Comparison of ENCODE assay signal across 7 cellular contexts in genomic region chr18:79070486-79070885, GRCh38. TPM values are rescaled to one million over a fixed set of nuclear protein-coding genes. Genes with fewer than 3 reads are reported as not detected.
DNase-seq lines count a peak whose midpoint lies in the region; ATAC-seq, FAIRE-seq and TF ChIP-seq lines count a peak whose summit lies in the region.

No MANE protein-coding gene starts in this region.

- in situ Hi-C loops in GM13977 (cut with MboI; ENCODE audit: low pct_unique_long_range_greater_than_20kb, low sequenced_read_pairs, unreplicated experiment) = no loop called here

- H3K27ac ChIP-seq in OCI-LY3 (ENCODE audit: low read length) (peak overlapping the region; percentile 46), endothelial cell of umbilical vein (ENCODE audit: insufficient read depth, low read depth, low read length) (no peak overlapping the region), rectal smooth muscle tissue (ENCODE audit: low read depth, low read length) (no peak overlapping the region)

- POLR2A ChIA-PET in endothelial cell of umbilical vein (lab: Charles Lee) = no interaction called here

- H3K4me1 ChIP-seq in OCI-LY3 (ENCODE audit: low read length) = peaks cover 15% of the 10 kb centered on the region
- H3K4me1 ChIP-seq in endothelial cell of umbilical vein (ENCODE audit: control insufficient read depth, extremely low read depth, insufficient read depth, low read length) = peaks cover 16% of the 10 kb centered on the region
- peaks cover 13% of the 10 kb centered on the region for H3K4me1 ChIP-seq in rectal smooth muscle tissue (ENCODE audit: control insufficient read depth, insufficient read depth, low read length)

- dilution Hi-C loops in endothelial cell of umbilical vein (cut with MboI; ENCODE audit: extremely low pct_ligation_motif_present, low sequenced_read_pairs) = no loop called here

- no TSS peak for BruUV-seq in endothelial cell of umbilical vein (replicated peaks; lab: Mats Ljungman, UMichigan)

- no peaks in the 10 kb centered on the region for H3K27me3 ChIP-seq in OCI-LY3 (ENCODE audit: low read depth, low read length)
- H3K27me3 ChIP-seq in endothelial cell of umbilical vein (ENCODE audit: control insufficient read depth in 2 of 2, insufficient read depth in 2 of 2, low read length in 2 of 2) = no peaks in the 10 kb centered on the region
- H3K27me3 ChIP-seq in rectal smooth muscle tissue (ENCODE audit: control insufficient read depth, insufficient read depth, low read length) = no peaks in the 10 kb centered on the region

- H3K36me3 ChIP-seq in OCI-LY3 (replicated peaks; ENCODE audit: low read depth, low read length) (peaks cover 14% of the 10 kb centered on the region), endothelial cell of umbilical vein (ENCODE audit: control insufficient read depth in 2 of 2, extremely low read depth in 1 of 2, insufficient read depth in 2 of 2, low read length in 2 of 2) (no peaks in the 10 kb centered on the region), rectal smooth muscle tissue (ENCODE audit: control insufficient read depth, insufficient read depth, low read length) (no peaks in the 10 kb centered on the region)

- no peaks in the 10 kb centered on the region for H3K9me1 ChIP-seq in endothelial cell of umbilical vein (replicated peaks; ENCODE audit: control insufficient read depth, extremely low read depth, insufficient read depth, low read length)

- intact Hi-C loops in endothelial cell of umbilical vein (cut with micrococcal nuclease) = no loop called here

- H3K79me2 ChIP-seq in OCI-LY3 (ENCODE audit: low read length) (peaks cover 57% of the 10 kb centered on the region), endothelial cell of umbilical vein (ENCODE audit: control insufficient read depth, insufficient read depth, low read length) (peaks cover 35% of the 10 kb centered on the region)

- peak overlapping the region; percentile 80 for H3K4me3 ChIP-seq in OCI-LY3 (ENCODE audit: low read length)
- H3K4me3 ChIP-seq in endothelial cell of umbilical vein (replicated peaks in 1 of 3; ENCODE audit: insufficient read depth in 1 of 3, low read depth in 1 of 3, low read length in 3 of 3) = peak overlapping the region; percentile 51 to 97 (median 80)
- H3K4me3 ChIP-seq in rectal smooth muscle tissue (ENCODE audit: low read length) = peak overlapping the region; percentile 88

- CTCF ChIA-PET in endothelial cell of umbilical vein (lab: Charles Lee) = interaction anchor here (1.0 to 2.0 kb wide), 3 partner anchors 16 to 115 kb away, joined by 3 to 9 read pairs (median 3); no protein-coding TSS in a partner anchor

- TF ChIP-seq CTCF in GM13977 (IDR thresholded peaks at IDR 0.05; ENCODE audit: extremely low read depth, insufficient read depth, missing control alignments) (no peak), OCI-LY3 (IDR thresholded peaks at IDR 0.05; ENCODE audit: low read depth, low read length) (no peak), endothelial cell of umbilical vein (IDR thresholded peaks at IDR 0.05; ENCODE audit: extremely low read depth in 1 of 2, insufficient read depth in 1 of 2, low read depth in 1 of 2, low read length in 2 of 2) (no peak)

- H4K20me1 ChIP-seq in OCI-LY3 (ENCODE audit: insufficient read depth, low read length) = peaks cover 19% of the 10 kb centered on the region; the same call in 1 of the 2 replicates
- H4K20me1 ChIP-seq in endothelial cell of umbilical vein (replicated peaks; ENCODE audit: control insufficient read depth, extremely low read depth, insufficient read depth, low read length) = no peaks in the 10 kb centered on the region

- no peak for TF ChIP-seq POLR2A in endothelial cell of umbilical vein (IDR thresholded peaks at IDR 0.05; ENCODE audit: low read depth, low read length)

- H3K9me3 ChIP-seq in OCI-LY3 (ENCODE audit: insufficient read depth, low read length) (0 out of 2 replicates have a peak, but pooled peaks cover 2% of the 10 kb centered on the region), endothelial cell of umbilical vein (replicated peaks; ENCODE audit: control insufficient read depth, insufficient read depth, low read length) (no peaks in the 10 kb centered on the region)

- H2AFZ ChIP-seq in OCI-LY3 (ENCODE audit: low read depth, low read length) (0 out of 2 replicates have a peak overlapping the region, but pooled peaks have one; percentile 1), endothelial cell of umbilical vein (ENCODE audit: low read depth, low read length) (no peak overlapping the region)

- FAIRE-seq in endothelial cell of umbilical vein (lab: Jason Lieb, UNC) = no peak

- no peak for ATAC-seq in GM18858 (IDR thresholded peaks at IDR 0.05; ENCODE audit: unreplicated experiment)

- DNase-seq in GM13977 (ENCODE audit: low spot score) (peak; percentile 8), endothelial cell of umbilical vein (ENCODE audit: low read depth, low spot score) (no peak), HuH-7.5 (ENCODE audit: low spot score) (no peak)
- no peak for DNase-seq in stimulated activated CD8-positive, alpha-beta memory T cell treated with anti-CD3 and anti-CD28 coated beads, Interleukin-4, amount 100 ng/mL, for 48 hours

- peak overlapping the region; percentile 94 for H3K4me2 ChIP-seq in OCI-LY3 (ENCODE audit: low read length)
- peak overlapping the region; percentile 97 for H3K4me2 ChIP-seq in endothelial cell of umbilical vein (ENCODE audit: insufficient read depth, low read length)

- H3K9ac ChIP-seq in OCI-LY3 (ENCODE audit: low read length) (peak overlapping the region; percentile 73), endothelial cell of umbilical vein (replicated peaks; ENCODE audit: extremely low read depth, insufficient read depth, low read length) (peak overlapping the region; percentile 92), rectal smooth muscle tissue (ENCODE audit: low read length) (no peak overlapping the region)

TF ChIP-seq in endothelial cell of umbilical vein, 7 proteins besides CTCF, POLR2A, EP300 and RAD21:
- TF ChIP-seq GATA2 (IDR thresholded peaks at IDR 0.05; ENCODE audit: insufficient read depth, insufficient read length, low read depth, low read length) = no peak
TF ChIP-seq in endothelial cell of umbilical vein: peak in this region for 0.

RNA-seq across cellular contexts. Expression of gene ATP9B, which starts 1.3 kb away (rescaled TPM):
- total RNA-seq in endothelial cell of umbilical vein = 18.2 and 21.1 TPM in 2 replicates
- 14.6 and 19.3 TPM in 2 replicates for polyA plus RNA-seq in endothelial cell of umbilical vein
- polyA plus RNA-seq in endothelial cell of umbilical vein (2011; cell fraction: cytosol; rRNA removed) = 11.9 and 13.1 TPM in 2 replicates
- polyA plus RNA-seq in endothelial cell of umbilical vein (2011; cell fraction: nucleus; rRNA removed) = 34.0 and 40.3 TPM in 2 replicates
- polyA plus RNA-seq in endothelial cell of umbilical vein (2012) = 9.5 and 10.0 TPM in 2 replicates
- polyA minus RNA-seq in endothelial cell of umbilical vein = 86.8 and 101 TPM in 2 replicates
- 10.7 TPM for polyA minus RNA-seq in endothelial cell of umbilical vein (2011; cell fraction: cytosol; rRNA and poly(A)+ RNA removed)
- polyA minus RNA-seq in endothelial cell of umbilical vein (2011; cell fraction: nucleus; rRNA and poly(A)+ RNA removed) = 114 and 133 TPM in 2 replicates
